Comparison of ENCODE assay signal across 27 cellular contexts in genomic region chr1:221824909-221825308, GRCh38.
DNase-seq lines count a peak whose midpoint lies in the region; ATAC-seq and TF ChIP-seq lines count a peak whose summit lies in the region.
"Had no signal": no experiment of that assay in that cellular context is flagged by ENCODE, and none has a peak within 500 bp of the region (broad histone marks: within the 10 kb centered on the region; RNA-seq: fewer than 3 reads in every experiment).

No MANE protein-coding gene starts in this region.

- H3K36me3 Mint-ChIP-seq in MCF 10A (ENCODE audit: insufficient read depth, unreplicated experiment) = no peaks in the 10 kb centered on the region
- no peaks in the 10 kb centered on the region for H3K36me3 Mint-ChIP-seq in activated B cell treated with CpG ODN at 0.5 μM for 24 hours (ENCODE audit: low read depth)
- peaks cover 0 to 3% (median 0%) of the 10 kb centered on the region in 3 donors for H3K36me3 Mint-ChIP-seq in immature natural killer cell
- H3K36me3 Mint-ChIP-seq in stimulated activated effector memory CD8-positive, alpha-beta T cell treated with anti-CD3 and anti-CD28 coated beads, Interleukin-12 subunit alpha, Interleukin-12 subunit beta, amount 100 ng/mL, for 72 hours = peaks cover 5% of the 10 kb centered on the region
- H3K36me3 Mint-ChIP-seq: CD8-positive, alpha-beta T cell had no signal

- H3K27ac Mint-ChIP-seq in MCF 10A (ENCODE audit: low read depth, unreplicated experiment) (peak overlapping the region; percentile 40), activated B cell treated with CpG ODN at 0.5 μM for 24 hours (peak overlapping the region; percentile 85), immature natural killer cell (peak overlapping the region; percentile 9 to 97 (median 68))
- H3K27ac Mint-ChIP-seq in stimulated activated effector memory CD8-positive, alpha-beta T cell treated with anti-CD3 and anti-CD28 coated beads, Interleukin-12 subunit alpha, Interleukin-12 subunit beta, amount 100 ng/mL, for 72 hours = peak overlapping the region; percentile 93
- H3K27ac Mint-ChIP-seq: CD8-positive, alpha-beta T cell had no signal

- H3K4me1 ChIP-seq in mammary epithelial cell (ENCODE audit: insufficient read depth, low read length) (peaks cover 42% of the 10 kb centered on the region), sigmoid colon (peaks cover 0 to 6% (median 6%) of the 10 kb centered on the region in 4 donors), Karpas-422 (ENCODE audit: low read length) (no peaks in the 10 kb centered on the region)

- H3K9me3 ChIP-seq in mammary epithelial cell (replicated peaks; ENCODE audit: insufficient read depth, low read length) (no peaks in the 10 kb centered on the region), sigmoid colon (no peaks in the 10 kb centered on the region), Karpas-422 (ENCODE audit: low read length) (no peaks in the 10 kb centered on the region)
- H3K9me3 ChIP-seq: SJCRH30 had no signal

- WGBS in mammary epithelial cell (ENCODE audit: low coverage, missing lambda C conversion rate) = 100% methylated on average over 1 of the region's 1 CpG
- 84 to 96% methylated on average over 1 of the region's 1 CpG for WGBS in sigmoid colon, 2 donors

- POLR2A ChIA-PET in MCF 10A (lab: Yijun Ruan, JAX) (interaction anchor here (2.2 kb wide), 1 partner anchor 10 kb away, joined by 11 read pairs; no protein-coding TSS in a partner anchor), activated B cell treated with CpG ODN at 0.5 μM for 24 hours (lab: Charles Lee) (interaction anchor here (4.0 to 4.1 kb wide), 2 partner anchors 14 to 30 kb away, joined by 22 to 28 read pairs; no protein-coding TSS in a partner anchor)

- H3K4me1 Mint-ChIP-seq in MCF 10A (ENCODE audit: insufficient read depth, unreplicated experiment) (peaks cover 33% of the 10 kb centered on the region), activated B cell treated with CpG ODN at 0.5 μM for 24 hours (peaks cover 76% of the 10 kb centered on the region), immature natural killer cell (peaks cover 49 to 51% of the 10 kb centered on the region in 2 donors)
- peaks cover 83% of the 10 kb centered on the region for H3K4me1 Mint-ChIP-seq in stimulated activated effector memory CD8-positive, alpha-beta T cell treated with anti-CD3 and anti-CD28 coated beads, Interleukin-12 subunit alpha, Interleukin-12 subunit beta, amount 100 ng/mL, for 72 hours

- no peak for TF ChIP-seq CTCF in MCF 10A (IDR thresholded peaks at IDR 0.05; ENCODE audit: unreplicated experiment)
- no peak for TF ChIP-seq CTCF in mammary epithelial cell (conservative IDR thresholded peaks at IDR 0.05 in 1 of 2, IDR thresholded peaks at IDR 0.05 in 1 of 2; ENCODE audit: extremely low read depth in 1 of 2, insufficient read depth in 1 of 2, low read depth in 1 of 2, low read length in 2 of 2)
- no peak for TF ChIP-seq CTCF in activated B cell treated with CpG ODN at 0.5 μM for 24 hours (IDR thresholded peaks at IDR 0.05)
- no peak for TF ChIP-seq CTCF in sigmoid colon (IDR thresholded peaks at IDR 0.05)

- H3K9me2 ChIP-seq in Karpas-422 (replicated peaks; ENCODE audit: insufficient read depth, low read length) = no peaks in the 10 kb centered on the region

- no peaks in the 10 kb centered on the region for H3K36me3 ChIP-seq in mammary epithelial cell (ENCODE audit: insufficient read depth, low read length)
- no peaks in the 10 kb centered on the region for H3K36me3 ChIP-seq in sigmoid colon
- H3K36me3 ChIP-seq in Karpas-422 (ENCODE audit: insufficient read depth, low read length) = no peaks in the 10 kb centered on the region
- H3K36me3 ChIP-seq: SJCRH30 had no signal

- intact Hi-C loops in MCF 10A (cut with micrococcal nuclease) = loop anchor here (5.0 kb wide), 1 partner anchor 342 kb away; no protein-coding TSS in a partner anchor
- intact Hi-C loops in mammary epithelial cell (cut with micrococcal nuclease) = no loop called here
- intact Hi-C loops in activated B cell treated with CpG ODN at 0.5 μM for 24 hours (cut with micrococcal nuclease) = no loop called here
- intact Hi-C loops in sigmoid colon (cut with DNase I) = no loop called here

- H3K79me2 ChIP-seq in mammary epithelial cell (ENCODE audit: insufficient read depth, low read length) (no peaks in the 10 kb centered on the region), Karpas-422 (ENCODE audit: low read length) (no peaks in the 10 kb centered on the region)

- H3K9ac ChIP-seq in mammary epithelial cell (ENCODE audit: insufficient read depth, low read length) (no peak overlapping the region), Karpas-422 (ENCODE audit: low read length) (no peak overlapping the region)
- H3K9ac ChIP-seq: KMS-11 had no signal

- no peak overlapping the region for H3K4me3 ChIP-seq in mammary epithelial cell (replicated peaks in 1 of 3; ENCODE audit: insufficient read depth in 1 of 3, low read depth in 2 of 3, low read length in 3 of 3)
- no peak overlapping the region for H3K4me3 ChIP-seq in sigmoid colon
- no peak overlapping the region for H3K4me3 ChIP-seq in Karpas-422 (ENCODE audit: low read length)
- H3K4me3 ChIP-seq: PC-9, SJCRH30 had no signal

- CTCF ChIA-PET in MCF 10A (lab: Yijun Ruan, JAX) = interaction anchor here (0.5 to 1.6 kb wide), 4 partner anchors 9 to 356 kb away, joined by 3 to 5 read pairs (median 4); no protein-coding TSS in a partner anchor
- CTCF ChIA-PET in mammary epithelial cell (lab: Charles Lee; ENCODE audit: low non-redundant PET) = no interaction called here
- CTCF ChIA-PET in activated B cell treated with CpG ODN at 0.5 μM for 24 hours (lab: Charles Lee) = interaction anchor here (1.0 kb wide), 1 partner anchor 82 kb away, joined by 3 read pairs; no protein-coding TSS in a partner anchor

- H4K20me1 ChIP-seq in mammary epithelial cell (ENCODE audit: insufficient read depth, low read length) (no peaks in the 10 kb centered on the region), Karpas-422 (ENCODE audit: insufficient read depth, low read depth, low read length) (no peaks in the 10 kb centered on the region)

- BruUV-seq in MCF 10A (replicated peaks; lab: Mats Ljungman, UMichigan) (no TSS peak), mammary epithelial cell (replicated peaks; lab: Mats Ljungman, UMichigan) (no TSS peak)

- TF ChIP-seq POLR2A in sigmoid colon (IDR thresholded peaks at IDR 0.05) = no peak

- dilution Hi-C loops in mammary epithelial cell (cut with HindIII; ENCODE audit: low sequenced_read_pairs) = no loop called here

- H3K4me3 Mint-ChIP-seq in MCF 10A (ENCODE audit: unreplicated experiment) = no peak overlapping the region
- no peak overlapping the region for H3K4me3 Mint-ChIP-seq in activated B cell treated with CpG ODN at 0.5 μM for 24 hours
- H3K4me3 Mint-ChIP-seq in immature natural killer cell = peak overlapping the region in 1 of 5 donors; percentile 32
- no peak overlapping the region for H3K4me3 Mint-ChIP-seq in stimulated activated effector memory CD8-positive, alpha-beta T cell treated with anti-CD3 and anti-CD28 coated beads, Interleukin-12 subunit alpha, Interleukin-12 subunit beta, amount 100 ng/mL, for 72 hours
- H3K4me3 Mint-ChIP-seq: CD8-positive, alpha-beta T cell; IgD-negative memory B cell had no signal

- no peaks in the 10 kb centered on the region for H3K27me3 Mint-ChIP-seq in MCF 10A (ENCODE audit: insufficient read depth, unreplicated experiment)
- no peaks in the 10 kb centered on the region for H3K27me3 Mint-ChIP-seq in activated B cell treated with CpG ODN at 0.5 μM for 24 hours
- H3K27me3 Mint-ChIP-seq in immature natural killer cell (ENCODE audit: low read depth in 3 of 3) = peaks cover 3 to 9% (median 5%) of the 10 kb centered on the region in 3 donors
- H3K27me3 Mint-ChIP-seq: IgD-negative memory B cell had no signal

- in situ Hi-C loops in mammary epithelial cell (cut with MboI; ENCODE audit: low sequenced_read_pairs in 2 of 2) = no loop called here

- ATAC-seq in activated B cell treated with CpG ODN at 0.5 μM for 24 hours (ENCODE audit: low read depth) = no peak
- no peak for ATAC-seq in stimulated activated effector memory CD8-positive, alpha-beta T cell treated with anti-CD3 and anti-CD28 coated beads, Interleukin-12 subunit alpha, Interleukin-12 subunit beta, amount 100 ng/mL, for 72 hours
- ATAC-seq: CD8-positive, alpha-beta T cell; HCT116; Right ventricle myocardium inferior; SK-N-SH treated with all-trans-retinoic acid at 6 μM for 48 hours had no signal

- H2AFZ ChIP-seq in mammary epithelial cell (ENCODE audit: low read depth, low read length) (no peak overlapping the region), Karpas-422 (ENCODE audit: low read length) (no peak overlapping the region)
- H2AFZ ChIP-seq: PC-9 had no signal

- H3K4me2 ChIP-seq in mammary epithelial cell (ENCODE audit: insufficient read depth, low read depth, low read length) (no peak overlapping the region), Karpas-422 (ENCODE audit: low read depth, low read length, poor library complexity, severe bottlenecking) (no peak overlapping the region)
- H3K4me2 ChIP-seq: KMS-11, PC-9 had no signal

- H3K9me3 Mint-ChIP-seq in MCF 10A (ENCODE audit: unreplicated experiment) (no peaks in the 10 kb centered on the region), activated B cell treated with CpG ODN at 0.5 μM for 24 hours (no peaks in the 10 kb centered on the region), immature natural killer cell (no peaks in the 10 kb centered on the region)
- H3K9me3 Mint-ChIP-seq in stimulated activated effector memory CD8-positive, alpha-beta T cell treated with anti-CD3 and anti-CD28 coated beads, Interleukin-12 subunit alpha, Interleukin-12 subunit beta, amount 100 ng/mL, for 72 hours = no peaks in the 10 kb centered on the region
- H3K9me3 Mint-ChIP-seq: CD8-positive, alpha-beta T cell had no signal

- H3K27ac ChIP-seq in mammary epithelial cell (ENCODE audit: insufficient read depth, low read depth, low read length) (no peak overlapping the region), sigmoid colon (no peak overlapping the region), Karpas-422 (ENCODE audit: low read length) (no peak overlapping the region)
- H3K27ac ChIP-seq: C4-2B, KMS-11, PC-9, SJCRH30 had no signal

- no peak for TF ChIP-seq EP300 in sigmoid colon (IDR thresholded peaks at IDR 0.05)

- H3K27me3 ChIP-seq in mammary epithelial cell (ENCODE audit: insufficient read depth, low read length) = no peaks in the 10 kb centered on the region
- no peaks in the 10 kb centered on the region for H3K27me3 ChIP-seq in sigmoid colon
- no peaks in the 10 kb centered on the region for H3K27me3 ChIP-seq in Karpas-422 (ENCODE audit: low read length)
- H3K27me3 ChIP-seq: SJCRH30 had no signal

- DNase-seq in MCF 10A (ENCODE audit: unreplicated experiment) (no peak), mammary epithelial cell (no peak), activated B cell treated with CpG ODN at 0.5 μM for 24 hours (no peak), immature natural killer cell (no peak), hippocampal formation (lab: John Stamatoyannopoulos, UW) (no peak), sigmoid colon (no peak), Karpas-422 (no peak)
- DNase-seq in stimulated activated effector memory CD8-positive, alpha-beta T cell treated with anti-CD3 and anti-CD28 coated beads, Interleukin-12 subunit alpha, Interleukin-12 subunit beta, amount 100 ng/mL, for 72 hours (ENCODE audit: low spot score in 2 of 2) = no peak
- DNase-seq: CD8-positive, alpha-beta T cell; DMS79 treated with DMSO at 0.1 percent for 48 hours; GF-D8; NCI-H1092; NCI-H1436; NCI-H187; NCI-H2081 treated with DMSO at 0.1 percent for 48 hours; NCI-H2171 treated with DMSO at 0.1 percent for 48 hours; NCI-H345; NCI-H524 treated with DMSO at 0.1 percent for 48 hours; NCI-H774; PC-9; SJCRH30 had no signal

Comparison
In these comparisons a context has a peak if more than half of its experiments do, and no peak if none do; other contexts are left out.
1. H3K27ac Mint-ChIP-seq: peak in every context shown above with its lines; median percentile 93 in stimulated activated effector memory CD8-positive, alpha-beta T cell treated with anti-CD3 and anti-CD28 coated beads, Interleukin-12 subunit alpha, Interleukin-12 subunit beta, amount 100 ng/mL, for 72 hours; 85 in activated B cell treated with CpG ODN at 0.5 μM for 24 hours; 68 in immature natural killer cell; 40 in MCF 10A.